3 cellular contexts compared by ENCODE assay signal in genomic region chr11:85875505-85875904, GRCh38.
TF ChIP-seq lines count a peak whose summit lies in the region.

No MANE protein-coding gene starts in this region.

TF ChIP-seq in SK-N-SH, 30 proteins besides CTCF, POLR2A, EP300 and RAD21:
- TF ChIP-seq JUND (IDR thresholded peaks at IDR 0.05) (peak; percentile 17; the same call in 1 of the 2 replicates), FOSL2 (IDR thresholded peaks at IDR 0.05; ENCODE audit: borderline replicate concordance, low read depth) (peak; percentile 36; the same call in 1 of the 2 replicates), RXRA (IDR thresholded peaks at IDR 0.05; ENCODE audit: borderline replicate concordance, low read depth) (no peak)

TF ChIP-seq in SK-N-SH treated with all-trans-retinoic acid at 6 μM for 48 hours, 23 proteins besides CTCF, POLR2A, EP300 and RAD21:
- TF ChIP-seq ESRRG (CRISPR knock-in tag; IDR thresholded peaks at IDR 0.05) (no peak), CREB5 (CRISPR knock-in tag; IDR thresholded peaks at IDR 0.05; ENCODE audit: low read depth) (no peak)

TF ChIP-seq in IMR-90, 13 proteins besides CTCF, POLR2A, EP300 and RAD21:
- TF ChIP-seq RFX5 (IDR thresholded peaks at IDR 0.05; ENCODE audit: low read depth, low read length): no peak
- peak; percentile 83; the same call in 1 of the 2 replicates for TF ChIP-seq FOS (IDR thresholded peaks at IDR 0.05; ENCODE audit: low read depth, low read length)
- TF ChIP-seq RCOR1 (IDR thresholded peaks at IDR 0.05; ENCODE audit: insufficient replicate concordance, low read length): no peak
- TF ChIP-seq NFE2L2 (IDR thresholded peaks at IDR 0.05; ENCODE audit: low read depth, low read length): peak; percentile 17; the same call in 1 of the 2 replicates
- TF ChIP-seq MAFK (IDR thresholded peaks at IDR 0.05; ENCODE audit: low read depth, low read length): peak; percentile 17; the same call in 1 of the 2 replicates
- TF ChIP-seq CEBPB (IDR thresholded peaks at IDR 0.05; ENCODE audit: low read depth, low read length): peak; percentile 52
- no peak for TF ChIP-seq SMC3 (IDR thresholded peaks at IDR 0.05; ENCODE audit: low read depth, low read length)
- TF ChIP-seq BHLHE40 (IDR thresholded peaks at IDR 0.05; ENCODE audit: low read depth, low read length): peak; percentile 17; the same call in 1 of the 2 replicates
